Comparison of ENCODE assay signal across 15 cellular contexts in the genomic region with DNA sequence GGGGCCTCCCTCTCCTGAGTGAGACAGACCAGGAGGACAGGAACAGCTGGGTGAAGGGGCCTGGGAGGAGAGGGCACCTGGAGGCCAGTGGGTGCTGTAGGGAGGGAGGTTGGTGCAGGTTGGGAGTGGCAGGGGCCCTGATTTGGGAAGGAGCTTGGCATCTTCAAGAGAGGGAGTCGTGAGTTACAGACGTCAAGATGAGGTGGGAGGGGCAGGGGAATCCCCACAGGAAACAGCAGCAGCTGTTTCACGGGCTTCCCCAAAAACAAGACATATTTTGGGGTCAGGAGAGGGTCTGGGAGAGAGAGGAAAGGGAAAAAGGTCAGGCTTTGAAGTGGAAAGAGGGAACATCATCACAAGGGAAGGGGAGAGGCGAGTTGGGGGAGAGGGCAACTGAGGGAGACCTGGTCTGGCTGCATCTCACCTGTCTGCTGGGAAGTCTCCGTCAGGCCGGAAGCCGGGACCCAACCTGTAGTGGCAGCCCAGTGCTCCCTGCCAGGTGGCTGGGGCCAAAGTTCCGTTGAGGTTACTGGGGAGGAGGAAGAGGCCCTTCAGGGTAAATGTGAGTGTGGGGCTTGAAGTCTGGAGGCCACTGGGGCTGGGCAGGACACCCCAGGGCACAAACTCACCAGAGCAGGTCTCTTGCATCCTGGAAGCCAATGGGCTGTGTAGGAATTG. TPM values are rescaled to one million over a fixed set of nuclear protein-coding genes. Genes with fewer than 3 reads are reported as not detected.
DNase-seq lines count a peak whose midpoint lies in the region; ATAC-seq and TF ChIP-seq lines count a peak whose summit lies in the region.
"Had no signal": no experiment of that assay in that cellular context is flagged by ENCODE, and none has a peak within 500 bp of the region (broad histone marks: within the 10 kb centered on the region; RNA-seq: fewer than 3 reads in every experiment).

No MANE protein-coding gene starts in this region.

- no peaks in the 10 kb centered on the region for H3K79me2 ChIP-seq in DOHH2 (ENCODE audit: control insufficient read depth, low read length)

- H3K4me2 ChIP-seq in BLaER1, result peak overlapping the region; percentile 57
- peak overlapping the region; percentile 60 for H3K4me2 ChIP-seq in DOHH2 (ENCODE audit: low read length)
- H3K4me2 ChIP-seq: smooth muscle cell had no signal

- H3K4me3 Mint-ChIP-seq in progenitor cell of endocrine pancreas (ENCODE audit: low read depth), result no peak overlapping the region
- H3K4me3 Mint-ChIP-seq: mesothelial cell of epicardium had no signal

- no peaks in the 10 kb centered on the region for H4K20me1 ChIP-seq in BLaER1
- no peaks in the 10 kb centered on the region for H4K20me1 ChIP-seq in DOHH2 (ENCODE audit: control insufficient read depth, insufficient read depth, low read depth, low read length)

- H3K36me3 Mint-ChIP-seq in progenitor cell of endocrine pancreas (ENCODE audit: insufficient read depth), result no peaks in the 10 kb centered on the region
- H3K36me3 Mint-ChIP-seq: mesothelial cell of epicardium had no signal

- no peaks in the 10 kb centered on the region for H3K4me1 Mint-ChIP-seq in progenitor cell of endocrine pancreas (ENCODE audit: low read depth)
- H3K4me1 Mint-ChIP-seq: mesothelial cell of epicardium had no signal

- H3K27me3 ChIP-seq in BLaER1 (no peaks in the 10 kb centered on the region), DOHH2 (ENCODE audit: control insufficient read depth, low read length) (no peaks in the 10 kb centered on the region)
- H3K27me3 ChIP-seq in effector memory CD4-positive, alpha-beta T cell (replicated peaks; ENCODE audit: control insufficient read depth, insufficient read depth, low read length, poor library complexity, severe bottlenecking), result no peaks in the 10 kb centered on the region
- H3K27me3 ChIP-seq: SJSA1 had no signal

- TF ChIP-seq CTCF in DOHH2 (IDR thresholded peaks at IDR 0.05; ENCODE audit: low read depth, low read length, poor library complexity, severe bottlenecking), result no peak
- no peak for TF ChIP-seq CTCF in progenitor cell of endocrine pancreas (IDR thresholded peaks at IDR 0.05; ENCODE audit: unreplicated experiment)

- peaks cover 20% of the 10 kb centered on the region for H3K4me1 ChIP-seq in BLaER1
- H3K4me1 ChIP-seq in DOHH2 (ENCODE audit: control insufficient read depth, low read length), result peaks cover 24% of the 10 kb centered on the region
- H3K4me1 ChIP-seq in effector memory CD4-positive, alpha-beta T cell (ENCODE audit: control insufficient read depth, insufficient read depth, low read length, poor library complexity, severe bottlenecking), result peaks cover 11% of the 10 kb centered on the region
- H3K4me1 ChIP-seq: SJSA1 had no signal

- peaks cover 6% of the 10 kb centered on the region for H3K27me3 Mint-ChIP-seq in progenitor cell of endocrine pancreas

- no peak overlapping the region for H3K4me3 ChIP-seq in BLaER1
- H3K4me3 ChIP-seq in DOHH2 (ENCODE audit: low read length), result peak overlapping the region; percentile 38
- H3K4me3 ChIP-seq in effector memory CD4-positive, alpha-beta T cell (ENCODE audit: insufficient read depth, low read depth, low read length, poor library complexity, severe bottlenecking), result no peak overlapping the region
- H3K4me3 ChIP-seq: SJSA1, smooth muscle cell had no signal

- H3K27ac Mint-ChIP-seq in progenitor cell of endocrine pancreas, result no peak overlapping the region
- H3K27ac Mint-ChIP-seq: activated T-helper 2 cell treated with anti-CD3 and anti-CD28 coated beads, Interferon-gamma antibody, Interleukin-2, Interleukin-4, amounts not matched to agents 10 μg/mL and 5 μg/mL and 100 μg/mL, durations not matched to agents 14 hours and 24 hours and 36 hours; mesothelial cell of epicardium had no signal

- H3K27ac ChIP-seq in BLaER1, result 0 out of 2 replicates have a peak overlapping the region, but pooled peaks have one; percentile 18
- no peak overlapping the region for H3K27ac ChIP-seq in DOHH2 (ENCODE audit: low read depth, low read length)
- H3K27ac ChIP-seq in effector memory CD4-positive, alpha-beta T cell (ENCODE audit: insufficient read depth, low read length, poor library complexity, severe bottlenecking), result peak overlapping the region; percentile 26
- H3K27ac ChIP-seq in caudate nucleus (ENCODE audit: low read depth, low read length), result no peak overlapping the region
- H3K27ac ChIP-seq: SJSA1 had no signal

- no peaks in the 10 kb centered on the region for H3K36me3 ChIP-seq in BLaER1
- no peaks in the 10 kb centered on the region for H3K36me3 ChIP-seq in DOHH2 (ENCODE audit: control insufficient read depth, low read length)
- no peaks in the 10 kb centered on the region for H3K36me3 ChIP-seq in effector memory CD4-positive, alpha-beta T cell (ENCODE audit: control insufficient read depth, insufficient read depth, low read length)
- H3K36me3 ChIP-seq: SJSA1 had no signal

- H3F3A ChIP-seq in DOHH2 (ENCODE audit: control insufficient read depth, insufficient read depth), result no peaks in the 10 kb centered on the region

- H3K9me3 Mint-ChIP-seq in progenitor cell of endocrine pancreas (ENCODE audit: low read depth), result no peaks in the 10 kb centered on the region
- H3K9me3 Mint-ChIP-seq: activated T-helper 2 cell treated with anti-CD3 and anti-CD28 coated beads, Interferon-gamma antibody, Interleukin-2, Interleukin-4, amounts not matched to agents 10 μg/mL and 5 μg/mL and 100 μg/mL, durations not matched to agents 14 hours and 24 hours and 36 hours; mesothelial cell of epicardium had no signal

- no peak for ATAC-seq in GM18511 (IDR thresholded peaks at IDR 0.05; ENCODE audit: unreplicated experiment)

- H3K9me3 ChIP-seq in BLaER1, result no peaks in the 10 kb centered on the region
- H3K9me3 ChIP-seq in DOHH2 (ENCODE audit: control insufficient read depth, insufficient read depth, low read length), result no peaks in the 10 kb centered on the region
- H3K9me3 ChIP-seq in effector memory CD4-positive, alpha-beta T cell (ENCODE audit: control insufficient read depth, low read length), result no peaks in the 10 kb centered on the region
- H3K9me3 ChIP-seq: SJSA1 had no signal

- H3K9ac ChIP-seq in BLaER1, result 0 out of 2 replicates have a peak overlapping the region, but pooled peaks have one; percentile 6

- DNase-seq in activated CD4-positive, alpha-beta T cell treated with anti-CD3 and anti-CD28 coated beads, Interleukin-2, amount 50 U/mL, for 1 hour, result peak; percentile 4
- peak in 1 of 3 donors; percentile 16 for DNase-seq in effector memory CD4-positive, alpha-beta T cell
- DNase-seq in progenitor cell of endocrine pancreas (ENCODE audit: low spot score, unreplicated experiment) (no peak), caudate nucleus (lab: John Stamatoyannopoulos, UW) (no peak), dermis blood vessel endothelial cell (no peak)
- DNase-seq: AML-193, trophoblast cell had no signal

- H3K9me2 ChIP-seq in DOHH2 (replicated peaks; ENCODE audit: control insufficient read depth, low read length), result no peaks in the 10 kb centered on the region

RNA-seq across cellular contexts. Expression of a gene that starts 4.4 kb away (rescaled TPM):
- 4.3 and 4.4 TPM in 2 replicates for total RNA-seq in progenitor cell of endocrine pancreas
- 11.0 and 20.3 TPM in 2 replicates for total RNA-seq in dermis blood vessel endothelial cell
- total RNA-seq: osteocyte, SJSA1 had no signal

RNA-seq across cellular contexts. Expression of a gene that starts 13.0 kb away (rescaled TPM):
- total RNA-seq in progenitor cell of endocrine pancreas, result 18.5 and 19.3 TPM in 2 replicates
- total RNA-seq in dermis blood vessel endothelial cell, result 12.4 and 16.0 TPM in 2 replicates

RNA-seq across cellular contexts. Expression of a gene that starts 26.7 kb away (rescaled TPM):
- total RNA-seq in progenitor cell of endocrine pancreas (33.0 and 34.5 TPM in 2 replicates), dermis blood vessel endothelial cell (13.1 and 16.5 TPM in 2 replicates)

RNA-seq across cellular contexts. Expression of a gene that starts 29.9 kb away (rescaled TPM):
- 25.1 and 25.9 TPM in 2 replicates for total RNA-seq in progenitor cell of endocrine pancreas
- total RNA-seq in dermis blood vessel endothelial cell, result 4.4 and 17.5 TPM in 2 replicates

RNA-seq across cellular contexts. Expression of a gene that starts 30.1 kb away (rescaled TPM):
- total RNA-seq in progenitor cell of endocrine pancreas (40.4 and 43.3 TPM in 2 replicates), dermis blood vessel endothelial cell (26.2 and 30.2 TPM in 2 replicates)

Comparison
In these comparisons a context has a peak if more than half of its experiments do, and no peak if none do; other contexts are left out.
1. H3K27ac ChIP-seq: peak in BLaER1 (single experiment) and effector memory CD4-positive, alpha-beta T cell (single experiment); none in DOHH2 (single experiment) and caudate nucleus (single experiment).